11 cellular contexts compared by ENCODE assay signal in genomic region chr16:2034695-2035430, GRCh38. TPM values are rescaled to one million over a fixed set of nuclear protein-coding genes. Genes with fewer than 3 reads are reported as not detected.
DNase-seq lines count a peak whose midpoint lies in the region; ATAC-seq and TF ChIP-seq lines count a peak whose summit lies in the region.
"Had no signal": no experiment of that assay in that cellular context is flagged by ENCODE, and none has a peak within 500 bp of the region (broad histone marks: within the 10 kb centered on the region; RNA-seq: fewer than 3 reads in every experiment).

No MANE protein-coding gene starts in this region.

- no peak for TF ChIP-seq RAD21 in liver (IDR thresholded peaks at IDR 0.05)

- peaks cover 34% of the 10 kb centered on the region for H3K36me3 ChIP-seq in BJ (ENCODE audit: control insufficient read depth, insufficient read depth, low read length)
- H3K36me3 ChIP-seq in adrenal gland (replicated peaks in 1 of 2) = no peaks in the 10 kb centered on the region
- H3K36me3 ChIP-seq in liver (ENCODE audit: control insufficient read depth in 4 of 4, insufficient read depth in 3 of 4, low read depth in 1 of 4, low read length in 3 of 4) = peaks cover 0 to 2% (median 0%) of the 10 kb centered on the region in 4 donors

- H3K36me3 Mint-ChIP-seq in activated T-cell treated with anti-CD3 and anti-CD28 coated beads, Interleukin-2, amount 50 U/mL, for 72 hours (ENCODE audit: insufficient read depth in 2 of 2) = no peaks in the 10 kb centered on the region
- H3K36me3 Mint-ChIP-seq: memory B cell had no signal

- intact Hi-C loops in adrenal gland (cut with DNase I) = no loop called here

- H3K9me3 Mint-ChIP-seq in activated T-cell treated with anti-CD3 and anti-CD28 coated beads, Interleukin-2, amount 50 U/mL, for 72 hours = no peaks in the 10 kb centered on the region
- H3K9me3 Mint-ChIP-seq: memory B cell; stimulated activated naive CD8-positive, alpha-beta T cell treated with anti-CD3 and anti-CD28 coated beads, Interleukin-15, amount 100 ng/mL, for 72 hours; T-helper 1 cell treated with Interleukin-12 subunit alpha and Interleukin-12 subunit beta and Interleukin-4 antibody, amounts not matched to agents 30 μg/mL and 1 μg/mL, for 36 hours had no signal

- H3K27ac ChIP-seq in adrenal gland (peak overlapping the region in 3 of 5 donors; percentile 37 to 90 (median 74)), liver (ENCODE audit: low read depth in 1 of 2, low read length in 2 of 2) (peak overlapping the region; percentile 91 to 98), skin epidermis (peak overlapping the region in 20 of 21 experiments; percentile 37 to 91 (median 66))

- H3K9me3 ChIP-seq in adrenal gland (replicated peaks in 1 of 3) (no peaks in the 10 kb centered on the region), liver (ENCODE audit: control insufficient read depth in 4 of 4, low read length in 3 of 4) (no peaks in the 10 kb centered on the region)

- WGBS in adrenal gland, 4 donors = 57 to 78% (median 63%) methylated on average over 11 to 16 of the region's 17 CpGs
- WGBS in liver = 33% methylated on average over 15 of the region's 17 CpGs

- no peak overlapping the region for H3K4me3 Mint-ChIP-seq in activated T-cell treated with anti-CD3 and anti-CD28 coated beads, Interleukin-2, amount 50 U/mL, for 72 hours
- H3K4me3 Mint-ChIP-seq: memory B cell; T-helper 1 cell treated with Interleukin-12 subunit alpha and Interleukin-12 subunit beta and Interleukin-4 antibody, amounts not matched to agents 30 μg/mL and 1 μg/mL, for 36 hours had no signal

- CTCF ChIA-PET in BJ (lab: Yijun Ruan, JAX) = interaction anchor here (0.6 to 1.7 kb wide), 4 partner anchors 8 to 106 kb away, joined by 3 to 10 read pairs (median 4); partner anchors contain the start of gene NHERF2

- no peaks in the 10 kb centered on the region for H3K27me3 Mint-ChIP-seq in activated T-cell treated with anti-CD3 and anti-CD28 coated beads, Interleukin-2, amount 50 U/mL, for 72 hours (ENCODE audit: low read depth)
- H3K27me3 Mint-ChIP-seq: stimulated activated naive CD8-positive, alpha-beta T cell treated with anti-CD3 and anti-CD28 coated beads, Interleukin-15, amount 100 ng/mL, for 72 hours had no signal

- peak overlapping the region; percentile 51 to 77 for H3K9ac ChIP-seq in liver (ENCODE audit: low read depth in 1 of 2, low read length in 2 of 2)

- H3K4me3 ChIP-seq in BJ (ENCODE audit: low read depth, low read length) (peak overlapping the region; percentile 21), adrenal gland (no peak overlapping the region), liver (ENCODE audit: low read depth in 1 of 3, low read length in 3 of 3) (peak overlapping the region; percentile 42 to 69 (median 48)), skin epidermis (no peak overlapping the region)

- ATAC-seq in activated T-cell treated with anti-CD3 and anti-CD28 coated beads, Interleukin-2, amount 50 U/mL, for 72 hours (replicated peaks in 1 of 2) = no peak
- ATAC-seq: stimulated activated naive CD8-positive, alpha-beta T cell treated with anti-CD3 and anti-CD28 coated beads, Interleukin-15, amount 100 ng/mL, for 72 hours had no signal

- no peak for TF ChIP-seq CTCF in BJ (IDR thresholded peaks at IDR 0.05; ENCODE audit: insufficient read depth, low read depth, low read length)
- TF ChIP-seq CTCF in adrenal gland (IDR thresholded peaks at IDR 0.05) = no peak
- TF ChIP-seq CTCF in liver (IDR thresholded peaks at IDR 0.05; ENCODE audit: low read depth, low read length, missing input control) = no peak

- POLR2A ChIA-PET in BJ (lab: Charles Lee) = interaction anchor here (0.6 to 1.6 kb wide), 2 partner anchors 120 to 990 kb away, joined by 5 to 21 read pairs; partner anchors contain the start of gene TRAF7

- no peaks in the 10 kb centered on the region for H3K27me3 ChIP-seq in BJ (ENCODE audit: control insufficient read depth, insufficient read depth, low read length)
- H3K27me3 ChIP-seq in adrenal gland = no peaks in the 10 kb centered on the region
- H3K27me3 ChIP-seq in liver (ENCODE audit: control insufficient read depth in 4 of 4, insufficient read depth in 4 of 4, low read length in 3 of 4) = no peaks in the 10 kb centered on the region

- H3K4me1 ChIP-seq in adrenal gland (replicated peaks in 1 of 2) (peaks cover 9 to 63% of the 10 kb centered on the region in 2 donors), liver (ENCODE audit: control insufficient read depth in 4 of 4, insufficient read depth in 4 of 4, low read length in 3 of 4) (peaks cover 20 to 87% (median 60%) of the 10 kb centered on the region in 4 donors)

- no peak overlapping the region for H3K27ac Mint-ChIP-seq in activated T-cell treated with anti-CD3 and anti-CD28 coated beads, Interleukin-2, amount 50 U/mL, for 72 hours
- H3K27ac Mint-ChIP-seq: memory B cell; T-helper 1 cell treated with Interleukin-12 subunit alpha and Interleukin-12 subunit beta and Interleukin-4 antibody, amounts not matched to agents 30 μg/mL and 1 μg/mL, for 36 hours had no signal

- no peak for DNase-seq in BJ (ENCODE audit: low read depth)
- no peak for DNase-seq in adrenal gland
- DNase-seq in NCI-H2196 (lab: John Stamatoyannopoulos, UW; ENCODE audit: unreplicated experiment) = no peak
- no peak for DNase-seq in SIG-M5 (lab: John Stamatoyannopoulos, UW)
- no peak for DNase-seq in activated T-cell treated with anti-CD3 and anti-CD28 coated beads, Interleukin-2, amount 50 U/mL, for 72 hours
- no peak for DNase-seq in AML-193 (lab: John Stamatoyannopoulos, UW)
- DNase-seq: stimulated activated naive CD8-positive, alpha-beta T cell treated with anti-CD3 and anti-CD28 coated beads, Interleukin-15, amount 100 ng/mL, for 72 hours had no signal

- no peaks in the 10 kb centered on the region for H3K4me1 Mint-ChIP-seq in activated T-cell treated with anti-CD3 and anti-CD28 coated beads, Interleukin-2, amount 50 U/mL, for 72 hours (ENCODE audit: low read depth)
- H3K4me1 Mint-ChIP-seq: memory B cell; stimulated activated naive CD8-positive, alpha-beta T cell treated with anti-CD3 and anti-CD28 coated beads, Interleukin-15, amount 100 ng/mL, for 72 hours had no signal

- no peak for TF ChIP-seq POLR2A in adrenal gland (IDR thresholded peaks at IDR 0.05)

RNA-seq across cellular contexts. Expression of gene NHERF2, which starts 8.2 kb away (rescaled TPM):
- polyA plus RNA-seq in BJ (2011; rRNA removed) = 62.1 and 107 TPM in 2 replicates
- polyA minus RNA-seq in BJ (2011; rRNA and poly(A)+ RNA removed) = 25.1 and 26.2 TPM in 2 replicates
- 100 to 1,000 TPM in 2 of 8 donors, 10 to 100 TPM in 6; 49.2 to 155 (median 67.7) TPM for total RNA-seq in adrenal gland
- 100 to 1,000 TPM in 2 of 3 donors, 10 to 100 TPM in 1; 12.5 to 263 (median 147) TPM for polyA plus RNA-seq in adrenal gland
- total RNA-seq in liver = 10 to 100 TPM; 36.6 to 85.8 TPM
- 100 to 1,000 TPM in 1 of 2 donors, 10 to 100 TPM in 1; 62.4 to 205 TPM for polyA plus RNA-seq in liver
- 1 to 10 TPM; 2.2 to 3.0 TPM for total RNA-seq in activated T-cell treated with anti-CD3 and anti-CD28 coated beads, Interleukin-2, amount 50 U/mL, for 72 hours

RNA-seq across cellular contexts. Expression of gene NTHL1, which starts 12.8 kb away (rescaled TPM):
- polyA plus RNA-seq in BJ (2011; rRNA removed) = 14.6 and 21.0 TPM in 2 replicates
- 3.5 and 10.6 TPM in 2 replicates for polyA minus RNA-seq in BJ (2011; rRNA and poly(A)+ RNA removed)
- 10 to 100 TPM in 6 of 8 donors, 1 to 10 TPM in 2; 7.9 to 29.3 (median 14.4) TPM for total RNA-seq in adrenal gland
- polyA plus RNA-seq in adrenal gland = 10 to 100 TPM in 2 of 3 donors, 1 to 10 TPM in 1; 1.5 to 36.6 (median 34.3) TPM
- 10 to 100 TPM; 10.4 to 12.7 TPM for total RNA-seq in liver
- 100 to 1,000 TPM in 1 of 2 donors, 10 to 100 TPM in 1; 25.4 to 166 TPM for polyA plus RNA-seq in liver
- 10 to 100 TPM; 13.2 to 21.0 TPM for total RNA-seq in activated T-cell treated with anti-CD3 and anti-CD28 coated beads, Interleukin-2, amount 50 U/mL, for 72 hours

RNA-seq across cellular contexts. Expression of gene TSC2, which starts 12.9 kb away (rescaled TPM):
- polyA plus RNA-seq in BJ (2011; rRNA removed) (30.5 and 66.3 TPM in 2 replicates), adrenal gland (100 to 1,000 TPM in 2 of 3 donors, 10 to 100 TPM in 1; 56.9 to 333 (median 105) TPM), liver (10 to 100 TPM; 23.3 to 29.1 TPM)
- polyA minus RNA-seq in BJ (2011; rRNA and poly(A)+ RNA removed) = 67.8 and 87.9 TPM in 2 replicates
- total RNA-seq in adrenal gland (100 to 1,000 TPM in 2 of 8 donors, 10 to 100 TPM in 6; 44.7 to 148 (median 92.6) TPM), liver (10 to 100 TPM; 28.3 to 51.2 TPM)
- 10 to 100 TPM; 96.6 to 98.4 TPM for total RNA-seq in activated T-cell treated with anti-CD3 and anti-CD28 coated beads, Interleukin-2, amount 50 U/mL, for 72 hours

RNA-seq across cellular contexts. Expression of gene NPW, which starts 15.3 kb away (rescaled TPM):
- polyA plus RNA-seq in BJ (2011; rRNA removed) (0.26 and 0.33 TPM in 2 replicates), adrenal gland (1 to 10 TPM in 1 of 3 donors, under 1 TPM in 1, not detected in 1; 0.88 to 1.3 TPM), liver (10 to 100 TPM in 1 of 2 donors, 1 to 10 TPM in 1; 9.9 to 20.6 TPM)
- not detected in 2 replicates for polyA minus RNA-seq in BJ (2011; rRNA and poly(A)+ RNA removed)
- total RNA-seq in adrenal gland (1 to 10 TPM in 2 of 8 donors, under 1 TPM in 1, not detected in 5; 0.50 to 3.9 (median 1.0) TPM), liver (1 to 10 TPM; 1.3 to 8.4 TPM)
- 1 to 10 TPM; 1.5 to 1.9 TPM for total RNA-seq in activated T-cell treated with anti-CD3 and anti-CD28 coated beads, Interleukin-2, amount 50 U/mL, for 72 hours

RNA-seq across cellular contexts. Expression of gene ZNF598, which starts 25.2 kb away (rescaled TPM):
- 14.4 and 23.0 TPM in 2 replicates for polyA plus RNA-seq in BJ (2011; rRNA removed)
- 11.2 and 14.8 TPM in 2 replicates for polyA minus RNA-seq in BJ (2011; rRNA and poly(A)+ RNA removed)
- 10 to 100 TPM; 17.3 to 36.6 (median 29.0) TPM for total RNA-seq in adrenal gland
- 10 to 100 TPM in 2 of 3 donors, 1 to 10 TPM in 1; 8.3 to 51.5 (median 37.9) TPM for polyA plus RNA-seq in adrenal gland
- 10 to 100 TPM; 12.8 to 19.7 TPM for total RNA-seq in liver
- polyA plus RNA-seq in liver = 10 to 100 TPM in 1 of 2 donors, 1 to 10 TPM in 1; 2.7 to 28.4 TPM
- 100 to 1,000 TPM in 1 of 2 donors, 10 to 100 TPM in 1; 87.1 to 110 TPM for total RNA-seq in activated T-cell treated with anti-CD3 and anti-CD28 coated beads, Interleukin-2, amount 50 U/mL, for 72 hours

Comparison
In these comparisons a context has a peak if more than half of its experiments do, and no peak if none do; other contexts are left out.
1. H3K4me3 ChIP-seq: peak in BJ (single experiment) and liver (3 of 3); none in adrenal gland (0 of 4) and skin epidermis (0 of 7).
2. RNA of gene NHERF2, which starts 8.2 kb away (total RNA-seq): 36.6 to 85.8 TPM in liver and 49.2 to 155 TPM in adrenal gland; 2.2 to 3.0 TPM in activated T-cell treated with anti-CD3 and anti-CD28 coated beads, Interleukin-2, amount 50 U/mL, for 72 hours; every median in the first group is over 4 times any median in the second.
3. Peak in every context shown above with its lines, with median percentiles within 50 percentile points of each other: H3K27ac ChIP-seq.